ENCODE assay signal across 1 cellular context in genomic region chr20:41149679-41150131, GRCh38.
A peak's percentile ranks its signal among the peaks of the same experiment; 100 is the strongest.
TF ChIP-seq lines count a peak whose summit lies in the region.

No MANE protein-coding gene starts in this region.

TF ChIP-seq in K562, 482 proteins besides CTCF, POLR2A, EP300 and RAD21 (continued from another document and continues in another):
- TF ChIP-seq ZBTB5 (IDR thresholded peaks at IDR 0.05) (no peak), FOSL1 (tag; conservative IDR thresholded peaks at IDR 0.05) (peak; percentile 90), POLR2B (IDR thresholded peaks at IDR 0.05; ENCODE audit: low read depth, partially characterized antibody) (no peak), PHB2 (IDR thresholded peaks at IDR 0.05; ENCODE audit: low read depth) (no peak), ATF4 (CRISPR knock-in tag; IDR thresholded peaks at IDR 0.05) (no peak), BRD4 (IDR thresholded peaks at IDR 0.05) (no peak), SREBF2 (CRISPR knock-in tag; IDR thresholded peaks at IDR 0.05) (no peak), CGGBP1 (CRISPR knock-in tag; IDR thresholded peaks at IDR 0.05) (no peak), RBM39 (optimal IDR thresholded peaks at IDR 0.05; ENCODE audit: low read depth, low read length) (no peak), SP1 (CRISPR knock-in tag; IDR thresholded peaks at IDR 0.05) (no peak), ZKSCAN8 (CRISPR knock-in tag; IDR thresholded peaks at IDR 0.05) (no peak), SIRT6 (IDR thresholded peaks at IDR 0.05; ENCODE audit: low read depth, low read length) (no peak), KDM2B (CRISPR knock-in tag; IDR thresholded peaks at IDR 0.05) (no peak), YY1 (IDR thresholded peaks at IDR 0.05; ENCODE audit: borderline replicate concordance in 1 of 3, control insufficient read depth in 1 of 3, extremely low read depth in 1 of 3, insufficient read depth in 3 of 3, insufficient read length in 1 of 3, insufficient replicate concordance in 2 of 3, low read depth in 1 of 3, low read length in 2 of 3) (peak in 1 of 3 experiments; percentile 6), MECOM (CRISPR knock-in tag; IDR thresholded peaks at IDR 0.05) (no peak), ASH1L (IDR thresholded peaks at IDR 0.05; ENCODE audit: borderline replicate concordance, low read depth, partially characterized antibody) (no peak), CXXC5 (CRISPR knock-in tag; IDR thresholded peaks at IDR 0.05) (no peak), JUND (IDR thresholded peaks at IDR 0.05; ENCODE audit: borderline replicate concordance, low read depth, low read length) (peak; percentile 93), JUND (tag; IDR thresholded peaks at IDR 0.05; ENCODE audit: borderline replicate concordance, low read depth, low read length) (peak; percentile 90; the same call in 2 of the 3 replicates), POU5F1 (IDR thresholded peaks at IDR 0.05; ENCODE audit: borderline replicate concordance, low read depth, low read length, partially characterized antibody) (no peak), KAT2B (IDR thresholded peaks at IDR 0.05; ENCODE audit: low read depth, low read length) (no peak), SMARCA5 (IDR thresholded peaks at IDR 0.05) (no peak), ZNF318 (IDR thresholded peaks at IDR 0.05; ENCODE audit: borderline replicate concordance in 1 of 2, low read depth in 1 of 2) (no peak), E2F6 (IDR thresholded peaks at IDR 0.05; ENCODE audit: borderline replicate concordance in 1 of 2, extremely low read depth in 1 of 2, insufficient read depth in 1 of 2, insufficient read length in 1 of 2, low read depth in 1 of 2, low read length in 1 of 2, poor library complexity in 1 of 2, severe bottlenecking in 1 of 2) (no peak), HNRNPUL1 (IDR thresholded peaks at IDR 0.05; ENCODE audit: low read length) (no peak)
- TF ChIP-seq, protein P1, sequence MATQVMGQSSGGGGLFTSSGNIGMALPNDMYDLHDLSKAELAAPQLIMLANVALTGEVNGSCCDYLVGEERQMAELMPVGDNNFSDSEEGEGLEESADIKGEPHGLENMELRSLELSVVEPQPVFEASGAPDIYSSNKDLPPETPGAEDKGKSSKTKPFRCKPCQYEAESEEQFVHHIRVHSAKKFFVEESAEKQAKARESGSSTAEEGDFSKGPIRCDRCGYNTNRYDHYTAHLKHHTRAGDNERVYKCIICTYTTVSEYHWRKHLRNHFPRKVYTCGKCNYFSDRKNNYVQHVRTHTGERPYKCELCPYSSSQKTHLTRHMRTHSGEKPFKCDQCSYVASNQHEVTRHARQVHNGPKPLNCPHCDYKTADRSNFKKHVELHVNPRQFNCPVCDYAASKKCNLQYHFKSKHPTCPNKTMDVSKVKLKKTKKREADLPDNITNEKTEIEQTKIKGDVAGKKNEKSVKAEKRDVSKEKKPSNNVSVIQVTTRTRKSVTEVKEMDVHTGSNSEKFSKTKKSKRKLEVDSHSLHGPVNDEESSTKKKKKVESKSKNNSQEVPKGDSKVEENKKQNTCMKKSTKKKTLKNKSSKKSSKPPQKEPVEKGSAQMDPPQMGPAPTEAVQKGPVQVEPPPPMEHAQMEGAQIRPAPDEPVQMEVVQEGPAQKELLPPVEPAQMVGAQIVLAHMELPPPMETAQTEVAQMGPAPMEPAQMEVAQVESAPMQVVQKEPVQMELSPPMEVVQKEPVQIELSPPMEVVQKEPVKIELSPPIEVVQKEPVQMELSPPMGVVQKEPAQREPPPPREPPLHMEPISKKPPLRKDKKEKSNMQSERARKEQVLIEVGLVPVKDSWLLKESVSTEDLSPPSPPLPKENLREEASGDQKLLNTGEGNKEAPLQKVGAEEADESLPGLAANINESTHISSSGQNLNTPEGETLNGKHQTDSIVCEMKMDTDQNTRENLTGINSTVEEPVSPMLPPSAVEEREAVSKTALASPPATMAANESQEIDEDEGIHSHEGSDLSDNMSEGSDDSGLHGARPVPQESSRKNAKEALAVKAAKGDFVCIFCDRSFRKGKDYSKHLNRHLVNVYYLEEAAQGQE (CRISPR knock-in tag; IDR thresholded peaks at IDR 0.05; ENCODE audit: low read depth), result no peak
- TF ChIP-seq, protein P2, sequence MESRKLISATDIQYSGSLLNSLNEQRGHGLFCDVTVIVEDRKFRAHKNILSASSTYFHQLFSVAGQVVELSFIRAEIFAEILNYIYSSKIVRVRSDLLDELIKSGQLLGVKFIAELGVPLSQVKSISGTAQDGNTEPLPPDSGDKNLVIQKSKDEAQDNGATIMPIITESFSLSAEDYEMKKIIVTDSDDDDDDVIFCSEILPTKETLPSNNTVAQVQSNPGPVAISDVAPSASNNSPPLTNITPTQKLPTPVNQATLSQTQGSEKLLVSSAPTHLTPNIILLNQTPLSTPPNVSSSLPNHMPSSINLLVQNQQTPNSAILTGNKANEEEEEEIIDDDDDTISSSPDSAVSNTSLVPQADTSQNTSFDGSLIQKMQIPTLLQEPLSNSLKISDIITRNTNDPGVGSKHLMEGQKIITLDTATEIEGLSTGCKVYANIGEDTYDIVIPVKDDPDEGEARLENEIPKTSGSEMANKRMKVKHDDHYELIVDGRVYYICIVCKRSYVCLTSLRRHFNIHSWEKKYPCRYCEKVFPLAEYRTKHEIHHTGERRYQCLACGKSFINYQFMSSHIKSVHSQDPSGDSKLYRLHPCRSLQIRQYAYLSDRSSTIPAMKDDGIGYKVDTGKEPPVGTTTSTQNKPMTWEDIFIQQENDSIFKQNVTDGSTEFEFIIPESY (CRISPR knock-in tag; IDR thresholded peaks at IDR 0.05), result no peak
- TF ChIP-seq, protein P3, sequence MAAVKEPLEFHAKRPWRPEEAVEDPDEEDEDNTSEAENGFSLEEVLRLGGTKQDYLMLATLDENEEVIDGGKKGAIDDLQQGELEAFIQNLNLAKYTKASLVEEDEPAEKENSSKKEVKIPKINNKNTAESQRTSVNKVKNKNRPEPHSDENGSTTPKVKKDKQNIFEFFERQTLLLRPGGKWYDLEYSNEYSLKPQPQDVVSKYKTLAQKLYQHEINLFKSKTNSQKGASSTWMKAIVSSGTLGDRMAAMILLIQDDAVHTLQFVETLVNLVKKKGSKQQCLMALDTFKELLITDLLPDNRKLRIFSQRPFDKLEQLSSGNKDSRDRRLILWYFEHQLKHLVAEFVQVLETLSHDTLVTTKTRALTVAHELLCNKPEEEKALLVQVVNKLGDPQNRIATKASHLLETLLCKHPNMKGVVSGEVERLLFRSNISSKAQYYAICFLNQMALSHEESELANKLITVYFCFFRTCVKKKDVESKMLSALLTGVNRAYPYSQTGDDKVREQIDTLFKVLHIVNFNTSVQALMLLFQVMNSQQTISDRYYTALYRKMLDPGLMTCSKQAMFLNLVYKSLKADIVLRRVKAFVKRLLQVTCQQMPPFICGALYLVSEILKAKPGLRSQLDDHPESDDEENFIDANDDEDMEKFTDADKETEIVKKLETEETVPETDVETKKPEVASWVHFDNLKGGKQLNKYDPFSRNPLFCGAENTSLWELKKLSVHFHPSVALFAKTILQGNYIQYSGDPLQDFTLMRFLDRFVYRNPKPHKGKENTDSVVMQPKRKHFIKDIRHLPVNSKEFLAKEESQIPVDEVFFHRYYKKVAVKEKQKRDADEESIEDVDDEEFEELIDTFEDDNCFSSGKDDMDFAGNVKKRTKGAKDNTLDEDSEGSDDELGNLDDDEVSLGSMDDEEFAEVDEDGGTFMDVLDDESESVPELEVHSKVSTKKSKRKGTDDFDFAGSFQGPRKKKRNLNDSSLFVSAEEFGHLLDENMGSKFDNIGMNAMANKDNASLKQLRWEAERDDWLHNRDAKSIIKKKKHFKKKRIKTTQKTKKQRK (IDR thresholded peaks at IDR 0.05; ENCODE audit: borderline replicate concordance, low read depth, low read length), result no peak
- TF ChIP-seq, protein P4, sequence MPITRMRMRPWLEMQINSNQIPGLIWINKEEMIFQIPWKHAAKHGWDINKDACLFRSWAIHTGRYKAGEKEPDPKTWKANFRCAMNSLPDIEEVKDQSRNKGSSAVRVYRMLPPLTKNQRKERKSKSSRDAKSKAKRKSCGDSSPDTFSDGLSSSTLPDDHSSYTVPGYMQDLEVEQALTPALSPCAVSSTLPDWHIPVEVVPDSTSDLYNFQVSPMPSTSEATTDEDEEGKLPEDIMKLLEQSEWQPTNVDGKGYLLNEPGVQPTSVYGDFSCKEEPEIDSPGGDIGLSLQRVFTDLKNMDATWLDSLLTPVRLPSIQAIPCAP (CRISPR knock-in tag; IDR thresholded peaks at IDR 0.05; ENCODE audit: borderline replicate concordance), result no peak
